1 cellular context compared by ENCODE assay signal in the genomic region with DNA sequence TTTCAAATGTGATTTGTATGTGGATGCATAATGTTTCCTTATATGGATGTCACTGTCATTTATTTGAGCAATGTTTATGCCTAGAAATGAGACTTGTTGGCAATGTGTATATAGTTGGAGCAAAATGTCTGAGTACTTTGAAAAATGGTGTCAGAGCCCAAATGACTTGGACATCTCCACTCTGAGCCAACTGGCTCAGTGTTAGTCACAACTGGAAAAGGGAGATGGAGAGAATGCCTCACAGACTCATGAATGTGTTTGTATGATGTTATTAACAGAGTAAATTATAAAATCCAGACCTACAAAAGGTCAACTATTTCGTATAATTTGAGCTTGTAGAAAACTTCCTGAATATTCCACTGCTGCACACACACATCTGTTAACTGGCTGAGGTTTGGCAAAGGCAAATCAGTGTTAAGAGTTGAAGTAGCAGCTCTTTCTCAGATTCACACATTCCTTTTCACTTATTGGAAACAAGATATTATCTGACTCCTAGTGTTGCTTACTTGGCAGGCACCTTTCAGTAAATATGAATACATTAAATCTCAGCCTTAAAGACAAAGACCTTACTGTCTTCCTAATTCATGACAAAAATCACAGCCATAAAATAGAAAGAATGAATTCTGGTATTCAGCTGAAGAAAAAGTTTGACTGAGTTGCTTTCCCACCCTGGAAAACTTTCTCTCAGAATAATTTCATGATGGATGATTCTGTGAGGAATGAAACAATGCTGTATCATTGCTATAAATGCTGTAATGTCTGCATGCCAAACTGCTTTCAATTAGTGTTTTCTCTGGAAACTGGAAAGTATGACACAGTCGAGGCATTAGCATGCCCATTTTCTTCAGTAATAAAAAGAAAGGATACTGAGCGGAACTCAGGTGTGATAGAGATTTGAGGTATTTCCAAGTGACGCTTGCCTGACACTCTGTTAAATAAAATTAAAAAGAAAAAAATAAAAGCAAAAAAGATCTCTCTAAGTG.
TF ChIP-seq lines count a peak whose summit lies in the region.

No MANE protein-coding gene starts in this region.

TF ChIP-seq in endothelial cell of umbilical vein, 7 proteins besides CTCF, POLR2A, EP300 and RAD21:
- TF ChIP-seq, protein P1, sequence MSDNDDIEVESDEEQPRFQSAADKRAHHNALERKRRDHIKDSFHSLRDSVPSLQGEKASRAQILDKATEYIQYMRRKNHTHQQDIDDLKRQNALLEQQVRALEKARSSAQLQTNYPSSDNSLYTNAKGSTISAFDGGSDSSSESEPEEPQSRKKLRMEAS (IDR thresholded peaks at IDR 0.05; ENCODE audit: insufficient read depth, insufficient read length): no peak
- TF ChIP-seq JUN (IDR thresholded peaks at IDR 0.05; ENCODE audit: borderline replicate concordance, insufficient read depth, insufficient read length, low read depth) (no peak), MYC (IDR thresholded peaks at IDR 0.05; ENCODE audit: low read depth, low read length) (no peak), FOS (IDR thresholded peaks at IDR 0.05; ENCODE audit: borderline replicate concordance, insufficient read depth, low read length) (no peak), GATA2 (IDR thresholded peaks at IDR 0.05; ENCODE audit: insufficient read depth, insufficient read length, low read depth, low read length) (peak; percentile 46)
